In the genomic region with DNA sequence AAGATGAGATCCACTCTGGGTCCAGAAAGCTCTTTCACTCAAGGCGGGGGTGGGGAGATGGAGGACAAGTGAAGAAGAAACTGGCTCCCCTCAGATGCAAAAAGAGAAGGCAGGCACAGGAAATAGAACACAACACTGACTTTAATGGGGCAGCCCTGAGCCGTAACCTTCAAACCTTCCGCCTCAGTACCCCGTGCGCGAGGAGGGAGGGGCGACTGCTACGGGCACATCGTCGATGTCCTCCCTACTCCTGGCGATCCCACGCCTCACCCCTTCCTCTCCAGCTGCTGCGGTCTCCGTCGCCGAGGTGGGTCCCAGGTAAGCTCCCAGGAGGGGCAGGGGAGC, we compare ENCODE assay signal across 8 cellular contexts. TPM values are rescaled to one million over a fixed set of nuclear protein-coding genes. Genes with fewer than 3 reads are reported as not detected.
DNase-seq lines count a peak whose midpoint lies in the region; ATAC-seq, FAIRE-seq and TF ChIP-seq lines count a peak whose summit lies in the region.

No MANE protein-coding gene starts in this region.

- no peaks in the 10 kb centered on the region for H3K79me2 ChIP-seq in astrocyte (ENCODE audit: insufficient read depth, low read length)

- H3K27me3 ChIP-seq in astrocyte (ENCODE audit: insufficient read depth, low read length) = peaks cover 5% of the 10 kb centered on the region
- no peaks in the 10 kb centered on the region for H3K27me3 ChIP-seq in right lobe of liver
- peaks cover 0 to 17% (median 4%) of the 10 kb centered on the region in 3 donors for H3K27me3 ChIP-seq in stomach

- H3K9me3 ChIP-seq in astrocyte (ENCODE audit: insufficient read depth, low read depth, low read length) (no peaks in the 10 kb centered on the region), right lobe of liver (no peaks in the 10 kb centered on the region), stomach (no peaks in the 10 kb centered on the region)

- peaks cover 10% of the 10 kb centered on the region for H4K20me1 ChIP-seq in astrocyte (ENCODE audit: insufficient read depth, low read length)

- peaks cover 9% of the 10 kb centered on the region for H3K4me1 Mint-ChIP-seq in astrocyte (ENCODE audit: low read depth, unreplicated experiment)

- H3K27ac ChIP-seq in astrocyte (ENCODE audit: low read depth, low read length) = no peak overlapping the region
- no peak overlapping the region for H3K27ac ChIP-seq in right lobe of liver
- peak overlapping the region in 2 of 5 donors; percentile 2 to 50 for H3K27ac ChIP-seq in stomach

- H3K9ac ChIP-seq in astrocyte (ENCODE audit: low read length) = peak overlapping the region; percentile 34

- WGBS in right lobe of liver (ENCODE audit: insufficient coverage, low coverage, low lambda C conversion rate, missing lambda C conversion rate) = 15% methylated on average over 9 of the region's 16 CpGs
- 13 to 82% (median 16%) methylated on average over 2 to 16 of the region's 16 CpGs for WGBS in stomach, 5 donors

- H3K4me3 ChIP-seq in astrocyte (ENCODE audit: insufficient read depth, low read depth, low read length) = peak overlapping the region; percentile 43
- peak overlapping the region; percentile 43 to 54 (median 46) for H3K4me3 ChIP-seq in right lobe of liver
- H3K4me3 ChIP-seq in stomach = peak overlapping the region; percentile 47 to 71 (median 60)

- peak overlapping the region; percentile 66 for H3K4me3 Mint-ChIP-seq in astrocyte (ENCODE audit: unreplicated experiment)

- no peaks in the 10 kb centered on the region for H3K4me1 ChIP-seq in astrocyte (ENCODE audit: insufficient read depth, low read length)
- peaks cover 0 to 21% (median 8%) of the 10 kb centered on the region in 4 donors for H3K4me1 ChIP-seq in right lobe of liver
- H3K4me1 ChIP-seq in stomach = peaks cover 23 to 37% (median 30%) of the 10 kb centered on the region in 4 donors

- no peak for TF ChIP-seq EP300 in stomach (IDR thresholded peaks at IDR 0.05)

- TF ChIP-seq POLR2A in right lobe of liver (IDR thresholded peaks at IDR 0.05) (no peak), stomach (IDR thresholded peaks at IDR 0.05) (no peak)

- ATAC-seq in right lobe of liver (no peak), GM21526 (IDR thresholded peaks at IDR 0.05; ENCODE audit: low FRiP score, unreplicated experiment) (no peak), HG02642 (IDR thresholded peaks at IDR 0.05; ENCODE audit: poor library complexity, unreplicated experiment) (no peak)

- peaks cover 22% of the 10 kb centered on the region for H3K27me3 Mint-ChIP-seq in astrocyte (ENCODE audit: low read depth, unreplicated experiment)

- intact Hi-C loops in right lobe of liver (cut with DNase I) = loop anchor here in 1 of 2 donors (10.0 kb wide), 1 partner anchor 103 kb away; no protein-coding TSS in a partner anchor
- intact Hi-C loops in stomach (cut with DNase I; ENCODE audit: low total_unique reads) = no loop called here

- DNase-seq in NCI-H748 (lab: John Stamatoyannopoulos, UW; ENCODE audit: unreplicated experiment) = peak; percentile 70
- DNase-seq in NCI-H748 treated with DMSO at 0.1 percent for 48 hours (lab: John Stamatoyannopoulos, UW) = no peak
- DNase-seq in astrocyte (ENCODE audit: low read depth) = no peak
- no peak for DNase-seq in right lobe of liver
- DNase-seq in stomach = no peak
- no peak for DNase-seq in GM20000 (ENCODE audit: low spot score)

- H3K36me3 Mint-ChIP-seq in astrocyte (ENCODE audit: low read depth, unreplicated experiment) = no peaks in the 10 kb centered on the region

- H3K36me3 ChIP-seq in astrocyte (ENCODE audit: insufficient read depth, low read length) (no peaks in the 10 kb centered on the region), right lobe of liver (no peaks in the 10 kb centered on the region), stomach (no peaks in the 10 kb centered on the region)

- FAIRE-seq in astrocyte (lab: Jason Lieb, UNC) = no peak

- peak overlapping the region; percentile 84 for H3K4me2 ChIP-seq in astrocyte (ENCODE audit: low read length)

- TF ChIP-seq CTCF in astrocyte (IDR thresholded peaks at IDR 0.05; ENCODE audit: insufficient read depth, low read depth, low read length) (no peak), right lobe of liver (IDR thresholded peaks at IDR 0.05) (no peak), stomach (IDR thresholded peaks at IDR 0.05) (no peak), GM20000 (IDR thresholded peaks at IDR 0.05; ENCODE audit: extremely low read depth, missing control alignments) (no peak)

- H2AFZ ChIP-seq in astrocyte (ENCODE audit: low read depth, low read length) = peak overlapping the region; percentile 84

- H3K9me3 Mint-ChIP-seq in astrocyte (ENCODE audit: unreplicated experiment) = no peaks in the 10 kb centered on the region

- no peak overlapping the region for H3K27ac Mint-ChIP-seq in astrocyte (ENCODE audit: unreplicated experiment)

RNA-seq across cellular contexts. Expression of a gene that starts 3.9 kb away (rescaled TPM):
- 0.45 and 1.2 TPM in 2 replicates for total RNA-seq in astrocyte
- total RNA-seq in right lobe of liver = not detected
- not detected for total RNA-seq in stomach
- under 1 TPM in 2 of 3 donors, not detected in 1; 0.18 to 0.19 TPM for polyA plus RNA-seq in stomach

RNA-seq across cellular contexts. Expression of a gene that starts 9.2 kb away (rescaled TPM):
- total RNA-seq in astrocyte (37.0 and 39.1 TPM in 2 replicates), right lobe of liver (10 to 100 TPM; 27.8 to 43.1 (median 31.6) TPM), stomach (100 to 1,000 TPM in 1 of 5 donors, 10 to 100 TPM in 4; 24.5 to 130 (median 68.3) TPM)
- polyA plus RNA-seq in stomach = 10 to 100 TPM; 36.5 to 90.7 (median 79.6) TPM

RNA-seq across cellular contexts. Expression of a gene that starts 9.8 kb away (rescaled TPM):
- 35.7 and 43.2 TPM in 2 replicates for total RNA-seq in astrocyte
- 10 to 100 TPM in 3 of 6 experiments, 1 to 10 TPM in 3; 9.6 to 11.7 (median 9.9) TPM for total RNA-seq in right lobe of liver
- total RNA-seq in stomach = 100 to 1,000 TPM in 1 of 5 donors, 10 to 100 TPM in 2, 1 to 10 TPM in 2; 5.9 to 136 (median 49.0) TPM
- polyA plus RNA-seq in stomach = 10 to 100 TPM; 14.4 to 32.6 (median 22.2) TPM

RNA-seq across cellular contexts. Expression of a gene that starts 18.8 kb away (rescaled TPM):
- total RNA-seq in astrocyte (8.5 and 8.8 TPM in 2 replicates), right lobe of liver (10 to 100 TPM; 10.9 to 28.7 (median 16.5) TPM), stomach (10 to 100 TPM in 4 of 5 donors, 1 to 10 TPM in 1; 9.4 to 56.5 (median 32.6) TPM)
- 10 to 100 TPM; 18.0 to 23.1 (median 22.6) TPM for polyA plus RNA-seq in stomach

RNA-seq across cellular contexts. Expression of a gene that starts 43.0 kb away (rescaled TPM):
- 12.6 TPM in 2 replicates for total RNA-seq in astrocyte
- total RNA-seq in right lobe of liver = 10 to 100 TPM in 3 of 6 experiments, 1 to 10 TPM in 3; 7.7 to 16.1 (median 9.5) TPM
- 10 to 100 TPM in 1 of 5 donors, 1 to 10 TPM in 4; 1.8 to 14.8 (median 4.2) TPM for total RNA-seq in stomach
- 10 to 100 TPM in 1 of 3 donors, 1 to 10 TPM in 2; 6.1 to 10.4 (median 7.9) TPM for polyA plus RNA-seq in stomach
